In the genomic region with DNA sequence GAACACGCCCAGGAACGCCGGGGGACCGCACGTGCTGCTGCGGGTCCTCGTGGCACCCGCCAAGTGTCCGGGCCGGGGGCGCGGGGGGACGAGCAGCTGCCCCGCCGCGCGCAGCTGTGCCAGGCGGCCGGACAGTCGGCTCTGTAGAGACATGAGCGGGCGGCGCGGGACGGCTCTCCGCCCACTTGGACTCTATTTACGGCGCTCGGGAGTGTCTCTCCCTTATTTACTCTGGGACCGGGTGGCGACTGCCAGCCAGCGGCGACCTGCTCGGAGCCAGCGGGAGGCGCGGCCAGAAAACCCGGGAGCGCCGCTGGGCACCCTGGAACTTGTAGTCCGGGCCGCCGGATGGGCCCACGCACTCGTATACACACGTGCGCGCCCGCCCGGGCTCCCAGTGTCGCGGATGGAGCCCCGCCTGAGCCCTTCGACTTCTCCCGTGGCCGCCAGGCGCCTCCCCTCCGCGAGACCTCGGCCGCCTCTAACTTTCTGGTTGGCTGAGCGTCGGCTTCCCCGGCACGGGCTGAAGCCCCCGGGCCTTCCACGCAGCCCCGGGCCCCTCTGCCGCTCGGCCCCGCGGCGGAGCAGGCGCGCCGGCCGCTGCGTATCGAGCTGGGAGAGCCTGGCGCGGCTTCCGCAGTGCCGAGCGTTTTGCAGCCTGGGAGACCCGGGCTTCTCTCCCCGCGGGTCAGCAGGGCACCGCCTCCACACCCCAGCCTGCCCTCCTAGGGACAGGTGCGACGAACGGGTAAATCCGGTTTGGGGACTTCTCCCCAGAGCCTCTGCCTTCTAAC, we compare ENCODE assay signal across 7 cellular contexts. TPM values are rescaled to one million over a fixed set of nuclear protein-coding genes. Genes with fewer than 3 reads are reported as not detected.
DNase-seq lines count a peak whose midpoint lies in the region; ATAC-seq and TF ChIP-seq lines count a peak whose summit lies in the region.

A gene with protein sequence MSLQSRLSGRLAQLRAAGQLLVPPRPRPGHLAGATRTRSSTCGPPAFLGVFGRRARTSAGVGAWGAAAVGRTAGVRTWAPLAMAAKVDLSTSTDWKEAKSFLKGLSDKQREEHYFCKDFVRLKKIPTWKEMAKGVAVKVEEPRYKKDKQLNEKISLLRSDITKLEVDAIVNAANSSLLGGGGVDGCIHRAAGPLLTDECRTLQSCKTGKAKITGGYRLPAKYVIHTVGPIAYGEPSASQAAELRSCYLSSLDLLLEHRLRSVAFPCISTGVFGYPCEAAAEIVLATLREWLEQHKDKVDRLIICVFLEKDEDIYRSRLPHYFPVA (minus strand): TSS at position 272 of the 794 bp plus-strand sequence. CDS start 119 bp downstream, at position 153.

- peaks cover 22% of the 10 kb centered on the region for H3K4me1 Mint-ChIP-seq in WTC11

- DNase-seq in NCI-H2171 treated with DMSO at 0.1 percent for 48 hours (lab: John Stamatoyannopoulos, UW) (peak; percentile 86), WTC11 (ENCODE audit: low spot score) (peak; percentile 80), caudate nucleus (lab: John Stamatoyannopoulos, UW) (peak in 56 of 61 donors; percentile 15 to 85 (median 64)), iris pigment epithelial cell (ENCODE audit: low read depth) (peak; percentile 74)
- peak; percentile 85 for DNase-seq in stimulated activated CD4-positive, alpha-beta T cell treated with anti-CD3 and anti-CD28 coated beads, Interleukin-12 subunit alpha, Interleukin-12 subunit beta, amount 100 ng/mL, for 4 hours

- H3K27ac Mint-ChIP-seq in WTC11 = peak within 1 kb of the TSS; percentile 86

- H3K27me3 Mint-ChIP-seq in WTC11 (ENCODE audit: low read depth) = no peaks in the 10 kb centered on the region

- H3K36me3 Mint-ChIP-seq in WTC11 = peaks cover 8% of the 10 kb centered on the region; the same call in 1 of the 2 replicates

- POLR2A ChIA-PET in WTC11 (lab: Charles Lee) = interaction anchor here (0.9 to 2.0 kb wide), 2 partner anchors 16 to 20 kb away, joined by 7 to 11 read pairs; partner anchors contain the start of gene STIP1

- no peak for TF ChIP-seq CTCF in WTC11 (IDR thresholded peaks at IDR 0.05)

- peaks cover 4% of the 10 kb centered on the region; the same call in 1 of the 2 replicates for H3K9me3 Mint-ChIP-seq in WTC11

- H3K27ac ChIP-seq in caudate nucleus (ENCODE audit: low read depth, low read length) = peak within 1 kb of the TSS; percentile 36

- ATAC-seq in GM18517 (IDR thresholded peaks at IDR 0.05; ENCODE audit: unreplicated experiment) = peak; percentile 72
- ATAC-seq in HG03066 (IDR thresholded peaks at IDR 0.05; ENCODE audit: low read depth, unreplicated experiment) = peak; percentile 76
- ATAC-seq in WTC11 = peak; percentile 77

- H3K4me3 Mint-ChIP-seq in WTC11 = peak within 1 kb of the TSS; percentile 74

- CTCF ChIA-PET in WTC11 (lab: Charles Lee) = interaction anchor here (1.0 to 2.5 kb wide), 4 partner anchors 13 to 165 kb away, joined by 4 to 11 read pairs (median 8); partner anchors contain the start of genes NUDT22, STIP1 and TRPT1

TF ChIP-seq in WTC11, 78 proteins besides CTCF, POLR2A, EP300 and RAD21 (continues in another document):
- no peak for TF ChIP-seq PRRX2 (CRISPR knock-in tag; IDR thresholded peaks at IDR 0.05)
- TF ChIP-seq ATF1 (CRISPR knock-in tag; IDR thresholded peaks at IDR 0.05) = no peak
- TF ChIP-seq FOXP1 (CRISPR knock-in tag; IDR thresholded peaks at IDR 0.05; ENCODE audit: borderline replicate concordance) = peak; percentile 42; the same call in 1 of the 2 replicates
- TF ChIP-seq JUN (CRISPR knock-in tag; IDR thresholded peaks at IDR 0.05) = peak; percentile 63; the same call in 1 of the 2 replicates
- TF ChIP-seq, protein P1, sequence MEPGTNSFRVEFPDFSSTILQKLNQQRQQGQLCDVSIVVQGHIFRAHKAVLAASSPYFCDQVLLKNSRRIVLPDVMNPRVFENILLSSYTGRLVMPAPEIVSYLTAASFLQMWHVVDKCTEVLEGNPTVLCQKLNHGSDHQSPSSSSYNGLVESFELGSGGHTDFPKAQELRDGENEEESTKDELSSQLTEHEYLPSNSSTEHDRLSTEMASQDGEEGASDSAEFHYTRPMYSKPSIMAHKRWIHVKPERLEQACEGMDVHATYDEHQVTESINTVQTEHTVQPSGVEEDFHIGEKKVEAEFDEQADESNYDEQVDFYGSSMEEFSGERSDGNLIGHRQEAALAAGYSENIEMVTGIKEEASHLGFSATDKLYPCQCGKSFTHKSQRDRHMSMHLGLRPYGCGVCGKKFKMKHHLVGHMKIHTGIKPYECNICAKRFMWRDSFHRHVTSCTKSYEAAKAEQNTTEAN (CRISPR knock-in tag; IDR thresholded peaks at IDR 0.05) = peak; percentile 53; the same call in 1 of the 2 replicates
- peak; percentile 23; the same call in 1 of the 2 replicates for TF ChIP-seq CREM (CRISPR knock-in tag; IDR thresholded peaks at IDR 0.05)
- TF ChIP-seq USF2 (CRISPR knock-in tag; IDR thresholded peaks at IDR 0.05) = no peak; the same call in 1 of the 2 replicates
- TF ChIP-seq NR1H2 (CRISPR knock-in tag; IDR thresholded peaks at IDR 0.05) = no peak
- peak; percentile 23; the same call in 1 of the 2 replicates for TF ChIP-seq ELF4 (CRISPR knock-in tag; IDR thresholded peaks at IDR 0.05; ENCODE audit: low read depth)
- TF ChIP-seq FOXP4 (CRISPR knock-in tag; IDR thresholded peaks at IDR 0.05) = 0 out of 2 replicates have a peak, but pooled peaks have one; percentile 31
- no peak for TF ChIP-seq GRHL2 (CRISPR knock-in tag; IDR thresholded peaks at IDR 0.05; ENCODE audit: insufficient replicate concordance, severe bottlenecking)
- TF ChIP-seq ETV6 (CRISPR knock-in tag; IDR thresholded peaks at IDR 0.05) = peak; percentile 76; the same call in 1 of the 2 replicates
- peak; percentile 57; the same call in 1 of the 2 replicates for TF ChIP-seq MYBL2 (CRISPR knock-in tag; IDR thresholded peaks at IDR 0.05)
- 0 out of 2 replicates have a peak, but pooled peaks have one; percentile 11 for TF ChIP-seq SMAD3 (CRISPR knock-in tag; IDR thresholded peaks at IDR 0.05; ENCODE audit: borderline replicate concordance)
- no peak for TF ChIP-seq ZNF396 (CRISPR knock-in tag; IDR thresholded peaks at IDR 0.05; ENCODE audit: borderline replicate concordance)
- TF ChIP-seq, protein P2, sequence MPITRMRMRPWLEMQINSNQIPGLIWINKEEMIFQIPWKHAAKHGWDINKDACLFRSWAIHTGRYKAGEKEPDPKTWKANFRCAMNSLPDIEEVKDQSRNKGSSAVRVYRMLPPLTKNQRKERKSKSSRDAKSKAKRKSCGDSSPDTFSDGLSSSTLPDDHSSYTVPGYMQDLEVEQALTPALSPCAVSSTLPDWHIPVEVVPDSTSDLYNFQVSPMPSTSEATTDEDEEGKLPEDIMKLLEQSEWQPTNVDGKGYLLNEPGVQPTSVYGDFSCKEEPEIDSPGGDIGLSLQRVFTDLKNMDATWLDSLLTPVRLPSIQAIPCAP (CRISPR knock-in tag; IDR thresholded peaks at IDR 0.05) = no peak
- TF ChIP-seq MLX (CRISPR knock-in tag; IDR thresholded peaks at IDR 0.05) = peak; percentile 71; the same call in 1 of the 2 replicates
- TF ChIP-seq FOXK1 (CRISPR knock-in tag; IDR thresholded peaks at IDR 0.05) = 0 out of 2 replicates have a peak, but pooled peaks have one; percentile 22
- TF ChIP-seq, protein P3, sequence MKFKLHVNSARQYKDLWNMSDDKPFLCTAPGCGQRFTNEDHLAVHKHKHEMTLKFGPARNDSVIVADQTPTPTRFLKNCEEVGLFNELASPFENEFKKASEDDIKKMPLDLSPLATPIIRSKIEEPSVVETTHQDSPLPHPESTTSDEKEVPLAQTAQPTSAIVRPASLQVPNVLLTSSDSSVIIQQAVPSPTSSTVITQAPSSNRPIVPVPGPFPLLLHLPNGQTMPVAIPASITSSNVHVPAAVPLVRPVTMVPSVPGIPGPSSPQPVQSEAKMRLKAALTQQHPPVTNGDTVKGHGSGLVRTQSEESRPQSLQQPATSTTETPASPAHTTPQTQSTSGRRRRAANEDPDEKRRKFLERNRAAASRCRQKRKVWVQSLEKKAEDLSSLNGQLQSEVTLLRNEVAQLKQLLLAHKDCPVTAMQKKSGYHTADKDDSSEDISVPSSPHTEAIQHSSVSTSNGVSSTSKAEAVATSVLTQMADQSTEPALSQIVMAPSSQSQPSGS (CRISPR knock-in tag; IDR thresholded peaks at IDR 0.05; ENCODE audit: borderline replicate concordance, low read depth) = no peak

RNA-seq across cellular contexts. Expression of the gene that starts here (rescaled TPM):
- 36.9 to 54.4 TPM (median 52.9 TPM) in 3 replicates for total RNA-seq in WTC11 (2021)

Comparison
In these comparisons a context has a peak if more than half of its experiments do, and no peak if none do; other contexts are left out.
1. Peak in every context shown above with its lines: DNase-seq, ATAC-seq and H3K27ac ChIP-seq.